9 cellular contexts compared by ENCODE assay signal in genomic region chr11:45025716-45026492, GRCh38.
DNase-seq lines count a peak whose midpoint lies in the region; ATAC-seq and TF ChIP-seq lines count a peak whose summit lies in the region.
"Had no signal": no experiment of that assay in that cellular context is flagged by ENCODE, and none has a peak within 500 bp of the region (broad histone marks: within the 10 kb centered on the region; RNA-seq: fewer than 3 reads in every experiment).

No MANE protein-coding gene starts in this region.

- WGBS in hepatocyte (ENCODE audit: low lambda C conversion rate, missing lambda C conversion rate), result 46% methylated on average over 11 of the region's 12 CpGs

- H3K4me3 ChIP-seq in choroid plexus epithelial cell (ENCODE audit: low read depth, low read length), result no peak overlapping the region
- no peak overlapping the region for H3K4me3 ChIP-seq in parathyroid adenoma (ENCODE audit: low read depth, low read length)
- no peak overlapping the region for H3K4me3 ChIP-seq in hepatocyte

- H3K9me3 ChIP-seq in parathyroid adenoma (ENCODE audit: control insufficient read depth, low read length), result no peaks in the 10 kb centered on the region
- H3K9me3 ChIP-seq in hepatocyte (ENCODE audit: low read depth), result no peaks in the 10 kb centered on the region

- H3K79me2 ChIP-seq in parathyroid adenoma, result no peaks in the 10 kb centered on the region
- no peaks in the 10 kb centered on the region for H3K79me2 ChIP-seq in hepatocyte

- no peaks in the 10 kb centered on the region for H4K20me1 ChIP-seq in hepatocyte (ENCODE audit: insufficient read depth, poor library complexity, severe bottlenecking)

- H3K36me3 ChIP-seq in parathyroid adenoma (ENCODE audit: control insufficient read depth, insufficient read depth, low read length) (no peaks in the 10 kb centered on the region), hepatocyte (replicated peaks; ENCODE audit: insufficient read depth, low read depth) (no peaks in the 10 kb centered on the region)

- H3K4me1 ChIP-seq in parathyroid adenoma (no peaks in the 10 kb centered on the region), hepatocyte (ENCODE audit: insufficient read depth) (peaks cover 6% of the 10 kb centered on the region)

- H3K9me2 ChIP-seq in hepatocyte (replicated peaks; ENCODE audit: insufficient read depth), result no peaks in the 10 kb centered on the region

- H3K27ac ChIP-seq in parathyroid adenoma (peak overlapping the region; percentile 49), hepatocyte (no peak overlapping the region)

- TF ChIP-seq CTCF in GM20000 (IDR thresholded peaks at IDR 0.05; ENCODE audit: extremely low read depth, missing control alignments), result no peak
- TF ChIP-seq CTCF in choroid plexus epithelial cell (conservative IDR thresholded peaks at IDR 0.05; ENCODE audit: low read depth, low read length), result no peak
- no peak for TF ChIP-seq CTCF in parathyroid adenoma (IDR thresholded peaks at IDR 0.05)
- TF ChIP-seq CTCF in hepatocyte (IDR thresholded peaks at IDR 0.05; ENCODE audit: poor library complexity), result no peak

- H3K9ac ChIP-seq in parathyroid adenoma, result no peak overlapping the region

- no peaks in the 10 kb centered on the region for H3K27me3 ChIP-seq in parathyroid adenoma (ENCODE audit: control insufficient read depth, insufficient read depth, low read length)
- no peaks in the 10 kb centered on the region for H3K27me3 ChIP-seq in hepatocyte

- no peak overlapping the region for H3K4me2 ChIP-seq in parathyroid adenoma (ENCODE audit: low read length)
- H3K4me2 ChIP-seq in hepatocyte, result no peak overlapping the region

- DNase-seq in DMS153 (lab: John Stamatoyannopoulos, UW) (peak; percentile 86), GM20000 (ENCODE audit: low spot score) (peak; percentile 17), NCI-H2029 (lab: John Stamatoyannopoulos, UW) (peak; percentile 95), choroid plexus epithelial cell (ENCODE audit: low read depth) (peak; percentile 48), hepatocyte (ENCODE audit: low spot score) (no peak), NCI-H510A (lab: John Stamatoyannopoulos, UW) (no peak)

- no peak for ATAC-seq in GM18867 (IDR thresholded peaks at IDR 0.05; ENCODE audit: unreplicated experiment)
- ATAC-seq: HCT116 had no signal

- no peak overlapping the region for H2AFZ ChIP-seq in parathyroid adenoma
- no peak overlapping the region for H2AFZ ChIP-seq in hepatocyte

Comparison
In these comparisons a context has a peak if more than half of its experiments do, and no peak if none do; other contexts are left out.
1. DNase-seq: peak in DMS153 (single experiment), GM20000 (single experiment), NCI-H2029 (single experiment) and choroid plexus epithelial cell (single experiment); none in hepatocyte (single experiment) and NCI-H510A (single experiment).